In genomic region chr17:1568950-1569810, GRCh38 we compare ENCODE assay signal across 26 cellular contexts. TPM values are rescaled to one million over a fixed set of nuclear protein-coding genes. Genes with fewer than 3 reads are reported as not detected.
DNase-seq lines count a peak whose midpoint lies in the region; ATAC-seq, FAIRE-seq and TF ChIP-seq lines count a peak whose summit lies in the region.
"Had no signal": no experiment of that assay in that cellular context is flagged by ENCODE, and none has a peak within 500 bp of the region (broad histone marks: within the 10 kb centered on the region; RNA-seq: fewer than 3 reads in every experiment).

No MANE protein-coding gene starts in this region.

- H3K79me2 ChIP-seq in astrocyte (ENCODE audit: insufficient read depth, low read length): no peaks in the 10 kb centered on the region

- no peak for FAIRE-seq in astrocyte (lab: Jason Lieb, UNC)
- FAIRE-seq: bronchial epithelial cell, GM12891 had no signal

- no peak overlapping the region for H3K27ac Mint-ChIP-seq in astrocyte (ENCODE audit: unreplicated experiment)
- no peak overlapping the region for H3K27ac Mint-ChIP-seq in activated naive CD4-positive, alpha-beta T cell treated with anti-CD3 and anti-CD28 coated beads, Interleukin-2, amount 50 U/mL, for 72 hours
- no peak overlapping the region for H3K27ac Mint-ChIP-seq in natural killer cell treated with Interleukin-12 subunit alpha and Interleukin-12 subunit beta and Interleukin-15 and Interleukin-18, amount 100 ng/mL, for 72 hours
- H3K27ac Mint-ChIP-seq: nephron progenitor cell; stimulated activated naive CD8-positive, alpha-beta T cell treated with anti-CD3 and anti-CD28 coated beads, Interleukin-15, Interleukin-2, amounts not matched to agents 100 ng/mL and 50 ng/mL, for 24 hours had no signal

- peak; percentile 19 for DNase-seq in COLO668 (lab: John Stamatoyannopoulos, UW; ENCODE audit: unreplicated experiment)
- no peak for DNase-seq in astrocyte (ENCODE audit: low read depth)
- DNase-seq in left colon: no peak
- no peak for DNase-seq in SK-N-DZ (ENCODE audit: low spot score)
- no peak for DNase-seq in medulla oblongata (ENCODE audit: extremely low spot score)
- DNase-seq in activated naive CD4-positive, alpha-beta T cell treated with anti-CD3 and anti-CD28 coated beads, Interleukin-2, amount 50 U/mL, for 72 hours (ENCODE audit: low spot score in 2 of 2): no peak
- DNase-seq in natural killer cell treated with Interleukin-12 subunit alpha and Interleukin-12 subunit beta and Interleukin-15 and Interleukin-18, amount 100 ng/mL, for 72 hours (ENCODE audit: low spot score): no peak
- DNase-seq: activated CD4-positive, alpha-beta T cell treated with anti-CD3 and anti-CD28 coated beads, Interleukin-2, amount 50 U/mL, for 4 hours; activated gamma-delta T cell; adrenal gland; CD4-positive, CD25-positive, alpha-beta regulatory T cell; dermis blood vessel endothelial cell; GM23248; Karpas-422; left cardiac atrium; NCI-H2029; nephron progenitor cell; OCI-M1; stimulated activated CD4-positive, alpha-beta T cell treated with anti-CD3 and anti-CD28 coated beads, Interleukin-2, amount 100 ng/mL, for 24 hours; T-helper 2 cell had no signal

- H3K9me3 Mint-ChIP-seq in astrocyte (ENCODE audit: unreplicated experiment): no peaks in the 10 kb centered on the region
- no peaks in the 10 kb centered on the region for H3K9me3 Mint-ChIP-seq in activated naive CD4-positive, alpha-beta T cell treated with anti-CD3 and anti-CD28 coated beads, Interleukin-2, amount 50 U/mL, for 72 hours
- no peaks in the 10 kb centered on the region for H3K9me3 Mint-ChIP-seq in natural killer cell treated with Interleukin-12 subunit alpha and Interleukin-12 subunit beta and Interleukin-15 and Interleukin-18, amount 100 ng/mL, for 72 hours
- H3K9me3 Mint-ChIP-seq: nephron progenitor cell; stimulated activated naive CD8-positive, alpha-beta T cell treated with anti-CD3 and anti-CD28 coated beads, Interleukin-15, Interleukin-2, amounts not matched to agents 100 ng/mL and 50 ng/mL, for 24 hours had no signal

- H4K20me1 ChIP-seq in astrocyte (ENCODE audit: insufficient read depth, low read length): no peaks in the 10 kb centered on the region

- intact Hi-C loops in left colon (cut with DNase I, micrococcal nuclease): no loop called here

- no peaks in the 10 kb centered on the region for H3K36me3 Mint-ChIP-seq in astrocyte (ENCODE audit: low read depth, unreplicated experiment)
- no peaks in the 10 kb centered on the region for H3K36me3 Mint-ChIP-seq in activated naive CD4-positive, alpha-beta T cell treated with anti-CD3 and anti-CD28 coated beads, Interleukin-2, amount 50 U/mL, for 72 hours
- no peaks in the 10 kb centered on the region for H3K36me3 Mint-ChIP-seq in natural killer cell treated with Interleukin-12 subunit alpha and Interleukin-12 subunit beta and Interleukin-15 and Interleukin-18, amount 100 ng/mL, for 72 hours
- H3K36me3 Mint-ChIP-seq: CD4-positive, CD25-positive, alpha-beta regulatory T cell had no signal

- H3K27ac ChIP-seq in KOPT-K1 (ENCODE audit: low read depth, low read length, poor library complexity, severe bottlenecking): peak overlapping the region; percentile 39
- H3K27ac ChIP-seq in astrocyte (ENCODE audit: low read depth, low read length): no peak overlapping the region
- H3K27ac ChIP-seq: adrenal gland, esophagus muscularis mucosa, GM23248, tibial nerve had no signal

- peaks cover 9% of the 10 kb centered on the region for H3K4me1 Mint-ChIP-seq in astrocyte (ENCODE audit: low read depth, unreplicated experiment)
- H3K4me1 Mint-ChIP-seq in natural killer cell treated with Interleukin-12 subunit alpha and Interleukin-12 subunit beta and Interleukin-15 and Interleukin-18, amount 100 ng/mL, for 72 hours (ENCODE audit: low read depth in 2 of 2): peaks cover 12 to 16% of the 10 kb centered on the region in 2 donors

- H3K9me3 ChIP-seq in KOPT-K1 (ENCODE audit: insufficient read depth, low read length, poor library complexity, severe bottlenecking) (no peaks in the 10 kb centered on the region), astrocyte (ENCODE audit: insufficient read depth, low read depth, low read length) (no peaks in the 10 kb centered on the region)
- H3K9me3 ChIP-seq: adrenal gland, esophagus muscularis mucosa, tibial nerve had no signal

- H3K4me3 Mint-ChIP-seq in astrocyte (ENCODE audit: unreplicated experiment): peak overlapping the region; percentile 7
- no peak overlapping the region for H3K4me3 Mint-ChIP-seq in natural killer cell treated with Interleukin-12 subunit alpha and Interleukin-12 subunit beta and Interleukin-15 and Interleukin-18, amount 100 ng/mL, for 72 hours
- H3K4me3 Mint-ChIP-seq: nephron progenitor cell; stimulated activated naive CD8-positive, alpha-beta T cell treated with anti-CD3 and anti-CD28 coated beads, Interleukin-15, Interleukin-2, amounts not matched to agents 100 ng/mL and 50 ng/mL, for 24 hours had no signal

- peaks cover 6% of the 10 kb centered on the region for H3K4me1 ChIP-seq in astrocyte (ENCODE audit: insufficient read depth, low read length)

- no peak overlapping the region for H2AFZ ChIP-seq in astrocyte (ENCODE audit: low read depth, low read length)
- H2AFZ ChIP-seq: GM23248 had no signal

- no peaks in the 10 kb centered on the region for H3K27me3 ChIP-seq in astrocyte (ENCODE audit: insufficient read depth, low read length)
- H3K27me3 ChIP-seq: adrenal gland, tibial nerve had no signal

- no peak overlapping the region for H3K4me3 ChIP-seq in astrocyte (ENCODE audit: insufficient read depth, low read depth, low read length)
- H3K4me3 ChIP-seq: adrenal gland, esophagus muscularis mucosa, GM23248, tibial nerve had no signal

- no peak overlapping the region for H3K4me2 ChIP-seq in astrocyte (ENCODE audit: low read length)

- H3K9ac ChIP-seq in astrocyte (ENCODE audit: low read length): no peak overlapping the region
- H3K9ac ChIP-seq: GM23248 had no signal

- H3K36me3 ChIP-seq in KOPT-K1 (ENCODE audit: insufficient read depth, low read length) (no peaks in the 10 kb centered on the region), astrocyte (ENCODE audit: insufficient read depth, low read length) (no peaks in the 10 kb centered on the region)
- H3K36me3 ChIP-seq: adrenal gland, esophagus muscularis mucosa, tibial nerve had no signal

- peak; percentile 77 for ATAC-seq in left colon
- ATAC-seq in activated naive CD4-positive, alpha-beta T cell treated with anti-CD3 and anti-CD28 coated beads, Interleukin-2, amount 50 U/mL, for 72 hours: no peak
- ATAC-seq in natural killer cell treated with Interleukin-12 subunit alpha and Interleukin-12 subunit beta and Interleukin-15 and Interleukin-18, amount 100 ng/mL, for 72 hours: no peak
- ATAC-seq: left cardiac atrium had no signal

- H3K27me3 Mint-ChIP-seq in astrocyte (ENCODE audit: low read depth, unreplicated experiment): peaks cover 2% of the 10 kb centered on the region
- no peaks in the 10 kb centered on the region for H3K27me3 Mint-ChIP-seq in natural killer cell treated with Interleukin-12 subunit alpha and Interleukin-12 subunit beta and Interleukin-15 and Interleukin-18, amount 100 ng/mL, for 72 hours
- H3K27me3 Mint-ChIP-seq: CD4-positive, CD25-positive, alpha-beta regulatory T cell; stimulated activated naive CD8-positive, alpha-beta T cell treated with anti-CD3 and anti-CD28 coated beads, Interleukin-15, Interleukin-2, amounts not matched to agents 100 ng/mL and 50 ng/mL, for 24 hours had no signal

- no peak for TF ChIP-seq CTCF in astrocyte (IDR thresholded peaks at IDR 0.05; ENCODE audit: insufficient read depth, low read depth, low read length)

RNA-seq across cellular contexts. Expression of gene PITPNA, which starts 6.6 kb away (rescaled TPM):
- total RNA-seq in astrocyte (69.1 and 79.3 TPM in 2 replicates), left colon (10 to 100 TPM; 75.5 to 94.3 TPM)
- 13.5 and 18.0 TPM in 2 replicates for polyA plus RNA-seq in SK-N-DZ (2014; cell fraction: cytosol; rRNA removed)
- polyA plus RNA-seq in SK-N-DZ (2014; cell fraction: nucleus; rRNA removed): 11.6 and 16.5 TPM in 2 replicates
- total RNA-seq in activated naive CD4-positive, alpha-beta T cell treated with anti-CD3 and anti-CD28 coated beads, Interleukin-2, amount 50 U/mL, for 72 hours: 10 to 100 TPM; 13.8 to 39.2 TPM
- 10 to 100 TPM; 68.4 to 78.4 TPM for total RNA-seq in natural killer cell treated with Interleukin-12 subunit alpha and Interleukin-12 subunit beta and Interleukin-15 and Interleukin-18, amount 100 ng/mL, for 72 hours

RNA-seq across cellular contexts. Expression of gene INPP5K, which starts 52.8 kb away (rescaled TPM):
- total RNA-seq in astrocyte (26.4 and 26.7 TPM in 2 replicates), left colon (10 to 100 TPM; 39.9 to 40.4 TPM)
- polyA plus RNA-seq in SK-N-DZ (2014; cell fraction: cytosol; rRNA removed): 37.8 and 68.7 TPM in 2 replicates
- 36.9 and 41.0 TPM in 2 replicates for polyA plus RNA-seq in SK-N-DZ (2014; cell fraction: nucleus; rRNA removed)
- total RNA-seq in activated naive CD4-positive, alpha-beta T cell treated with anti-CD3 and anti-CD28 coated beads, Interleukin-2, amount 50 U/mL, for 72 hours: 10 to 100 TPM; 20.7 to 35.1 TPM
- 10 to 100 TPM; 34.9 to 43.8 TPM for total RNA-seq in natural killer cell treated with Interleukin-12 subunit alpha and Interleukin-12 subunit beta and Interleukin-15 and Interleukin-18, amount 100 ng/mL, for 72 hours

RNA-seq across cellular contexts. Expression of gene SLC43A2, which starts 59.5 kb away (rescaled TPM):
- total RNA-seq in astrocyte (17.9 and 18.0 TPM in 2 replicates), left colon (10 to 100 TPM; 19.4 to 22.8 TPM)
- polyA plus RNA-seq in SK-N-DZ (2014; cell fraction: cytosol; rRNA removed): 17.8 and 22.8 TPM in 2 replicates
- polyA plus RNA-seq in SK-N-DZ (2014; cell fraction: nucleus; rRNA removed): 9.9 and 11.3 TPM in 2 replicates
- total RNA-seq in activated naive CD4-positive, alpha-beta T cell treated with anti-CD3 and anti-CD28 coated beads, Interleukin-2, amount 50 U/mL, for 72 hours: under 1 TPM; 0.57 to 0.62 TPM
- total RNA-seq in natural killer cell treated with Interleukin-12 subunit alpha and Interleukin-12 subunit beta and Interleukin-15 and Interleukin-18, amount 100 ng/mL, for 72 hours: 1 to 10 TPM; 4.9 to 5.0 TPM
